ENCODE assay signal across 14 cellular contexts in genomic region chr11:64490562-64491216, GRCh38.
DNase-seq lines count a peak whose midpoint lies in the region; ATAC-seq and TF ChIP-seq lines count a peak whose summit lies in the region.
"Had no signal": no experiment of that assay in that cellular context is flagged by ENCODE, and none has a peak within 500 bp of the region (broad histone marks: within the 10 kb centered on the region; RNA-seq: fewer than 3 reads in every experiment).

No MANE protein-coding gene starts in this region.

- no peak overlapping the region for H3K4me3 Mint-ChIP-seq in activated CD4-positive, alpha-beta memory T cell treated with anti-CD3 and anti-CD28 coated beads for 36 hours
- no peak overlapping the region for H3K4me3 Mint-ChIP-seq in activated CD4-positive, alpha-beta memory T cell treated with anti-CD3 and anti-CD28 coated beads, Interleukin-2, amount 10 ng/mL, durations not matched to agents 7 days and 5 days
- peak overlapping the region; percentile 62 for H3K4me3 Mint-ChIP-seq in Caco-2 (ENCODE audit: unreplicated experiment)
- peak overlapping the region in 1 of 3 donors; percentile 55 for H3K4me3 Mint-ChIP-seq in T-cell

- H3K9me3 ChIP-seq in Caco-2: no peaks in the 10 kb centered on the region
- peaks cover 0 to 3% (median 0%) of the 10 kb centered on the region in 3 donors for H3K9me3 ChIP-seq in tibial artery
- H3K9me3 ChIP-seq: breast epithelium, gastroesophageal sphincter, left lung had no signal

- no peak overlapping the region for H3K27ac ChIP-seq in tibial artery
- H3K27ac ChIP-seq: breast epithelium, dorsolateral prefrontal cortex, gastroesophageal sphincter, left lung, SK-N-MC had no signal

- no peaks in the 10 kb centered on the region for H3K9me3 Mint-ChIP-seq in activated CD4-positive, alpha-beta memory T cell treated with anti-CD3 and anti-CD28 coated beads for 36 hours
- no peaks in the 10 kb centered on the region for H3K9me3 Mint-ChIP-seq in activated CD4-positive, alpha-beta memory T cell treated with anti-CD3 and anti-CD28 coated beads, Interleukin-2, amount 10 ng/mL, durations not matched to agents 7 days and 5 days
- H3K9me3 Mint-ChIP-seq in Caco-2 (ENCODE audit: unreplicated experiment): no peaks in the 10 kb centered on the region
- H3K9me3 Mint-ChIP-seq in T-cell: no peaks in the 10 kb centered on the region

- H3K27me3 ChIP-seq in Caco-2 (replicated peaks; ENCODE audit: control insufficient read depth, insufficient read depth, low read length) (no peaks in the 10 kb centered on the region; the same call in 1 of the 2 replicates), tibial artery (peaks cover 0 to 57% of the 10 kb centered on the region in 2 donors)

- POLR2A ChIA-PET in activated CD4-positive, alpha-beta memory T cell treated with anti-CD3 and anti-CD28 coated beads for 36 hours (lab: Charles Lee): no interaction called here
- POLR2A ChIA-PET in activated CD4-positive, alpha-beta memory T cell treated with anti-CD3 and anti-CD28 coated beads, Interleukin-2, amount 10 ng/mL, durations not matched to agents 7 days and 5 days (lab: Charles Lee): no interaction called here
- POLR2A ChIA-PET in Caco-2 (lab: Charles Lee) (no interaction called here), T-cell (lab: Charles Lee) (no interaction called here)

- H3K36me3 Mint-ChIP-seq in activated CD4-positive, alpha-beta memory T cell treated with anti-CD3 and anti-CD28 coated beads for 36 hours: no peaks in the 10 kb centered on the region
- H3K36me3 Mint-ChIP-seq in activated CD4-positive, alpha-beta memory T cell treated with anti-CD3 and anti-CD28 coated beads, Interleukin-2, amount 10 ng/mL, durations not matched to agents 7 days and 5 days (ENCODE audit: low read depth): no peaks in the 10 kb centered on the region
- H3K36me3 Mint-ChIP-seq in Caco-2 (ENCODE audit: insufficient read depth, unreplicated experiment) (peaks cover 7% of the 10 kb centered on the region), T-cell (no peaks in the 10 kb centered on the region)

- ATAC-seq in T-cell (replicated peaks in 1 of 4) (peak; percentile 44 to 71 (median 59)), left lobe of liver (no peak), Right ventricle myocardium superior (ENCODE audit: poor library complexity) (no peak)
- ATAC-seq: gastroesophageal sphincter had no signal

- TF ChIP-seq CTCF in Caco-2 (IDR thresholded peaks at IDR 0.05; ENCODE audit: insufficient read depth in 1 of 2, low read depth in 1 of 2, low read length in 1 of 2, severe bottlenecking in 1 of 2, unreplicated experiment in 1 of 2) (no peak), tibial artery (IDR thresholded peaks at IDR 0.05) (no peak)

- no TSS peak for BruUV-seq in Caco-2 (replicated peaks; lab: Mats Ljungman, UMichigan)

- peaks cover 31% of the 10 kb centered on the region for H3K27me3 Mint-ChIP-seq in activated CD4-positive, alpha-beta memory T cell treated with anti-CD3 and anti-CD28 coated beads for 36 hours
- H3K27me3 Mint-ChIP-seq in activated CD4-positive, alpha-beta memory T cell treated with anti-CD3 and anti-CD28 coated beads, Interleukin-2, amount 10 ng/mL, durations not matched to agents 7 days and 5 days: peaks cover 40% of the 10 kb centered on the region
- H3K27me3 Mint-ChIP-seq in Caco-2 (ENCODE audit: insufficient read depth, unreplicated experiment) (peaks cover 25% of the 10 kb centered on the region), T-cell (peaks cover 34 to 51% of the 10 kb centered on the region in 2 donors)

- intact Hi-C loops in activated CD4-positive, alpha-beta memory T cell treated with anti-CD3 and anti-CD28 coated beads for 36 hours (cut with micrococcal nuclease): no loop called here
- intact Hi-C loops in Caco-2 (cut with micrococcal nuclease; ENCODE audit: unreplicated experiment) (loop anchor here (1.0 kb wide), 1 partner anchor 159 kb away; no protein-coding TSS in a partner anchor), Right ventricle myocardium superior (cut with DNase I) (no loop called here), tibial artery (cut with DNase I; ENCODE audit: low total_unique reads) (no loop called here)

- DNase-seq in activated CD4-positive, alpha-beta memory T cell treated with anti-CD3 and anti-CD28 coated beads for 36 hours: peak; percentile 12
- DNase-seq in activated CD4-positive, alpha-beta memory T cell treated with anti-CD3 and anti-CD28 coated beads, Interleukin-2, amount 10 ng/mL, durations not matched to agents 7 days and 5 days: no peak
- peak in 1 of 2 experiments; percentile 10 for DNase-seq in Caco-2
- DNase-seq in T-cell: peak in 3 of 34 experiments; percentile 2 to 15 (median 8)
- DNase-seq in left lobe of liver (ENCODE audit: low spot score): peak; percentile 22
- no peak for DNase-seq in Right ventricle myocardium superior
- no peak for DNase-seq in tibial artery
- no peak for DNase-seq in iPS-NIHi7 (ENCODE audit: extremely low spot score)
- DNase-seq: NCI-H2081 treated with DMSO at 0.1 percent for 48 hours had no signal

- H3K4me1 ChIP-seq in Caco-2 (peaks cover 12% of the 10 kb centered on the region; the same call in 1 of the 2 replicates), tibial artery (no peaks in the 10 kb centered on the region)
- H3K4me1 ChIP-seq: breast epithelium, gastroesophageal sphincter, left lung had no signal

- CTCF ChIA-PET in activated CD4-positive, alpha-beta memory T cell treated with anti-CD3 and anti-CD28 coated beads for 36 hours (lab: Charles Lee): interaction anchor here (0.7 to 6.4 kb wide), 5 partner anchors 11 to 162 kb away, joined by 3 to 39 read pairs (median 4); no protein-coding TSS in a partner anchor
- CTCF ChIA-PET in activated CD4-positive, alpha-beta memory T cell treated with anti-CD3 and anti-CD28 coated beads, Interleukin-2, amount 10 ng/mL, durations not matched to agents 7 days and 5 days (lab: Charles Lee): interaction anchor here (2.6 kb wide), 1 partner anchor 42 kb away, joined by 11 read pairs; no protein-coding TSS in a partner anchor
- CTCF ChIA-PET in Caco-2 (lab: Charles Lee) (interaction anchor here (0.5 to 1.3 kb wide), 6 partner anchors 41 to 162 kb away, joined by 3 to 6 read pairs (median 4); no protein-coding TSS in a partner anchor), T-cell (lab: Charles Lee) (interaction anchor here in 1 of 2 donors (0.9 kb wide), 1 partner anchor 187 kb away, joined by 4 read pairs; no protein-coding TSS in a partner anchor)

- H3K27ac Mint-ChIP-seq in activated CD4-positive, alpha-beta memory T cell treated with anti-CD3 and anti-CD28 coated beads for 36 hours: no peak overlapping the region
- H3K27ac Mint-ChIP-seq in activated CD4-positive, alpha-beta memory T cell treated with anti-CD3 and anti-CD28 coated beads, Interleukin-2, amount 10 ng/mL, durations not matched to agents 7 days and 5 days: no peak overlapping the region
- H3K27ac Mint-ChIP-seq in Caco-2 (ENCODE audit: unreplicated experiment) (no peak overlapping the region), T-cell (no peak overlapping the region)

- H3K36me3 ChIP-seq in Caco-2 (ENCODE audit: control insufficient read depth, insufficient read depth, low read length): no peaks in the 10 kb centered on the region
- H3K36me3 ChIP-seq in tibial artery: no peaks in the 10 kb centered on the region
- H3K36me3 ChIP-seq: breast epithelium, gastroesophageal sphincter, left lung had no signal

- peaks cover 13% of the 10 kb centered on the region for H3K4me1 Mint-ChIP-seq in activated CD4-positive, alpha-beta memory T cell treated with anti-CD3 and anti-CD28 coated beads for 36 hours (ENCODE audit: low read depth)
- H3K4me1 Mint-ChIP-seq in activated CD4-positive, alpha-beta memory T cell treated with anti-CD3 and anti-CD28 coated beads, Interleukin-2, amount 10 ng/mL, durations not matched to agents 7 days and 5 days: peaks cover 10% of the 10 kb centered on the region
- H3K4me1 Mint-ChIP-seq in Caco-2 (ENCODE audit: low read depth, unreplicated experiment): peaks cover 21% of the 10 kb centered on the region
- H3K4me1 Mint-ChIP-seq in T-cell: peaks cover 11 to 18% (median 14%) of the 10 kb centered on the region in 3 donors

- H3K4me3 ChIP-seq in Caco-2 (ENCODE audit: low read depth, low read length) (no peak overlapping the region), tibial artery (no peak overlapping the region)
- H3K4me3 ChIP-seq: breast epithelium, gastroesophageal sphincter, left lung, SK-N-MC had no signal

Comparison
In these comparisons a context has a peak if more than half of its experiments do, and no peak if none do; other contexts are left out.
1. DNase-seq: peak in activated CD4-positive, alpha-beta memory T cell treated with anti-CD3 and anti-CD28 coated beads for 36 hours (single experiment) and left lobe of liver (single experiment); none in activated CD4-positive, alpha-beta memory T cell treated with anti-CD3 and anti-CD28 coated beads, Interleukin-2, amount 10 ng/mL, durations not matched to agents 7 days and 5 days (single experiment), Right ventricle myocardium superior (single experiment), tibial artery (0 of 2) and iPS-NIHi7 (single experiment).
2. ATAC-seq: peak in T-cell (4 of 4); none in left lobe of liver (single experiment) and Right ventricle myocardium superior (single experiment).